In the genomic region with DNA sequence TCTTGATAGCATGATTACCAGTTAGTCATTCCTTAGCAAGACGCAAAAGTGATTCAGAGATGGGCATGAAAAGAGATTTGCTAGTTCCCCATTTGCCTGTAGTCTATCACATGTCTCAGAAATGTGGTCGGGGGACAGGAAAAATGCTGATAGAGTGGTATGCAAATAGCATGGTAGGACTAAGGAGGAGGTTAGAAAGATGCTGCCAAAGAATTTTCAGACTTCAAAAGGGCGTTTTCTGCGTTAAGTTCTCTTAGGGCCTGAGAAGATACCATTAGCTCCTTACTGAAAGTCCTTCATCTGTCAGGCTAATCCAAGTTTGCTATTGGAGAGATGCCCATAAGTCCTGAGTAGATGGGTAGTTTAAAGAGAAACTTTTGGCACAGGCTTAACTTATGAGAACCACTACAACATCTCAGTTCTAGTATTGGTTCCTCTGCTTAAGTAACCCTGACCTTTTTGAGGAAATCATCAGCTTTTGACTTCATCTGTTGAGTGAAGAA, we compare ENCODE assay signal across 7 cellular contexts. TPM values are rescaled to one million over a fixed set of nuclear protein-coding genes. Genes with fewer than 3 reads are reported as not detected.
DNase-seq lines count a peak whose midpoint lies in the region; ATAC-seq and TF ChIP-seq lines count a peak whose summit lies in the region.

No MANE protein-coding gene starts in this region.

- H3K9me3 Mint-ChIP-seq in endothelial cell (ENCODE audit: unreplicated experiment) (no peaks in the 10 kb centered on the region), glutamatergic neuron (ENCODE audit: unreplicated experiment) (no peaks in the 10 kb centered on the region)
- no peaks in the 10 kb centered on the region for H3K9me3 Mint-ChIP-seq in activated CD4-positive, alpha-beta memory T cell treated with anti-CD3 and anti-CD28 coated beads, Interleukin-2, amount 10 ng/mL, durations not matched to agents 7 days and 5 days

- H3K4me1 Mint-ChIP-seq in endothelial cell (ENCODE audit: unreplicated experiment) (peaks cover 52% of the 10 kb centered on the region), glutamatergic neuron (ENCODE audit: low read depth, unreplicated experiment) (peaks cover 33% of the 10 kb centered on the region)
- H3K4me1 Mint-ChIP-seq in activated CD4-positive, alpha-beta memory T cell treated with anti-CD3 and anti-CD28 coated beads, Interleukin-2, amount 10 ng/mL, durations not matched to agents 7 days and 5 days, result no peaks in the 10 kb centered on the region

- TF ChIP-seq CTCF in endothelial cell (IDR thresholded peaks at IDR 0.05; ENCODE audit: unreplicated experiment) (no peak), glutamatergic neuron (IDR thresholded peaks at IDR 0.05; ENCODE audit: partially characterized antibody, unreplicated experiment) (no peak)

- POLR2A ChIA-PET in activated CD4-positive, alpha-beta memory T cell treated with anti-CD3 and anti-CD28 coated beads, Interleukin-2, amount 10 ng/mL, durations not matched to agents 7 days and 5 days (lab: Charles Lee), result no interaction called here

- H3K27ac Mint-ChIP-seq in endothelial cell (ENCODE audit: unreplicated experiment) (no peak overlapping the region), glutamatergic neuron (ENCODE audit: unreplicated experiment) (no peak overlapping the region)
- no peak overlapping the region for H3K27ac Mint-ChIP-seq in activated CD4-positive, alpha-beta memory T cell treated with anti-CD3 and anti-CD28 coated beads, Interleukin-2, amount 10 ng/mL, durations not matched to agents 7 days and 5 days

- CTCF ChIA-PET in activated CD4-positive, alpha-beta memory T cell treated with anti-CD3 and anti-CD28 coated beads, Interleukin-2, amount 10 ng/mL, durations not matched to agents 7 days and 5 days (lab: Charles Lee), result no interaction called here

- H3K4me3 Mint-ChIP-seq in endothelial cell (ENCODE audit: unreplicated experiment) (peak overlapping the region; percentile 4), glutamatergic neuron (ENCODE audit: unreplicated experiment) (no peak overlapping the region)
- no peak overlapping the region for H3K4me3 Mint-ChIP-seq in activated CD4-positive, alpha-beta memory T cell treated with anti-CD3 and anti-CD28 coated beads, Interleukin-2, amount 10 ng/mL, durations not matched to agents 7 days and 5 days

- DNase-seq in endothelial cell (ENCODE audit: low spot score) (no peak), stromal cell of bone marrow (ENCODE audit: low read depth) (peak; percentile 34), NCI-H1092 (lab: John Stamatoyannopoulos, UW) (no peak), glutamatergic neuron (no peak)
- no peak for DNase-seq in activated CD4-positive, alpha-beta memory T cell treated with anti-CD3 and anti-CD28 coated beads, Interleukin-2, amount 10 ng/mL, durations not matched to agents 7 days and 5 days

- H3K27me3 Mint-ChIP-seq in endothelial cell (ENCODE audit: unreplicated experiment), result peaks cover 5% of the 10 kb centered on the region
- peaks cover 7% of the 10 kb centered on the region for H3K27me3 Mint-ChIP-seq in activated CD4-positive, alpha-beta memory T cell treated with anti-CD3 and anti-CD28 coated beads, Interleukin-2, amount 10 ng/mL, durations not matched to agents 7 days and 5 days
- H3K27me3 Mint-ChIP-seq in glutamatergic neuron (ENCODE audit: unreplicated experiment), result no peaks in the 10 kb centered on the region

- H3K36me3 Mint-ChIP-seq in endothelial cell (ENCODE audit: low read depth, unreplicated experiment), result peaks cover 11% of the 10 kb centered on the region
- H3K36me3 Mint-ChIP-seq in activated CD4-positive, alpha-beta memory T cell treated with anti-CD3 and anti-CD28 coated beads, Interleukin-2, amount 10 ng/mL, durations not matched to agents 7 days and 5 days (ENCODE audit: low read depth), result no peaks in the 10 kb centered on the region
- no peaks in the 10 kb centered on the region for H3K36me3 Mint-ChIP-seq in glutamatergic neuron (ENCODE audit: unreplicated experiment)

- ATAC-seq in GM19372 (IDR thresholded peaks at IDR 0.05; ENCODE audit: low read depth, unreplicated experiment) (peak; percentile 51), HG03066 (IDR thresholded peaks at IDR 0.05; ENCODE audit: low read depth, unreplicated experiment) (peak; percentile 67)

RNA-seq across cellular contexts. Expression of a gene that starts 2.7 kb away (rescaled TPM):
- 230 TPM for total RNA-seq in endothelial cell (ENCODE audit: unreplicated experiment)
- total RNA-seq in activated CD4-positive, alpha-beta memory T cell treated with anti-CD3 and anti-CD28 coated beads, Interleukin-2, amount 10 ng/mL, durations not matched to agents 7 days and 5 days, result under 1 TPM; 0.38 to 0.63 TPM
- total RNA-seq in glutamatergic neuron (ENCODE audit: unreplicated experiment), result 61.8 TPM

Comparison
In these comparisons a context has a peak if more than half of its experiments do, and no peak if none do; other contexts are left out.
1. RNA of a gene that starts 2.7 kb away (total RNA-seq): 230 TPM in endothelial cell (single experiment) and 61.8 TPM in glutamatergic neuron (single experiment); 0.38 to 0.63 TPM in activated CD4-positive, alpha-beta memory T cell treated with anti-CD3 and anti-CD28 coated beads, Interleukin-2, amount 10 ng/mL, durations not matched to agents 7 days and 5 days; every median in the first group is over 10 times any median in the second.